8 cellular contexts compared by ENCODE assay signal in the genomic region with DNA sequence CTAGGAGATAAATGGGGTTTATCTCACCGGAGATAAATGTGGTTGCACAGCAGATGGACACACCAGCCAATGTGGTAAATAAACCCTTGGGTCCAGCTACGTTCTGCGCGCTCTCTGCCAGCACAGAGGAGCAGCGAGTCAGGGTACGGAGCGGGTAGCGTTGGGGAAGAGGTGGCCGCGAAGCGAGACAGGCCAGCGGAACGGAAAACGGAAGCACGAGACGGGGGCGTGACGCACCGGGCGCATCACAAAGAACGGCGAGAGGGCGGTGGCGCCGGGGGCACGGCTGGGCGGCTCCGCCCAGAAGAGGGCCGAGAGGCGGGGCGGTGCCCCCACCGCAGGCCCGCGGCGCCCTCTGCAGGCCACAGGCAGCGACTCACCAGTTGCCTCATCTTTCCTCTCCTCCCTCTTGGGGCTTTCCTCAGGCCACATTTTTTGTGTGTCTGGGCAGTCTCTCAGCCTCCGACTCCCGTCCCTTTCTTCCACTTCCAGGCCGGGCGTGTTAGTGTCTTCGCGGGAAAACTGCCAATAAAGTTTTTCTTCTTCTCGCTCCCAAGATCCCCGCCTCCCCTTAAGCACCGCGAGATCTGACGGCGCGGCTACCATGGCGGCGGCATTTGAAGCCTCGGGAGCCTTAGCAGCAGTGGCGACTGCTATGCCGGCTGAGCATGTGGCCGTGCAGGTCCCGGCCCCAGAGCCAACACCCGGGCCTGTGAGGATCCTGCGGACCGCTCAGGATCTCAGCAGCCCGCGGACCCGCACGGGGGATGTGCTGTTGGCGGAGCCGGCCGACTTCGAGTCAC. TPM values are rescaled to one million over a fixed set of nuclear protein-coding genes. Genes with fewer than 3 reads are reported as not detected.
DNase-seq lines count a peak whose midpoint lies in the region; ATAC-seq, FAIRE-seq and TF ChIP-seq lines count a peak whose summit lies in the region.

A gene with protein sequence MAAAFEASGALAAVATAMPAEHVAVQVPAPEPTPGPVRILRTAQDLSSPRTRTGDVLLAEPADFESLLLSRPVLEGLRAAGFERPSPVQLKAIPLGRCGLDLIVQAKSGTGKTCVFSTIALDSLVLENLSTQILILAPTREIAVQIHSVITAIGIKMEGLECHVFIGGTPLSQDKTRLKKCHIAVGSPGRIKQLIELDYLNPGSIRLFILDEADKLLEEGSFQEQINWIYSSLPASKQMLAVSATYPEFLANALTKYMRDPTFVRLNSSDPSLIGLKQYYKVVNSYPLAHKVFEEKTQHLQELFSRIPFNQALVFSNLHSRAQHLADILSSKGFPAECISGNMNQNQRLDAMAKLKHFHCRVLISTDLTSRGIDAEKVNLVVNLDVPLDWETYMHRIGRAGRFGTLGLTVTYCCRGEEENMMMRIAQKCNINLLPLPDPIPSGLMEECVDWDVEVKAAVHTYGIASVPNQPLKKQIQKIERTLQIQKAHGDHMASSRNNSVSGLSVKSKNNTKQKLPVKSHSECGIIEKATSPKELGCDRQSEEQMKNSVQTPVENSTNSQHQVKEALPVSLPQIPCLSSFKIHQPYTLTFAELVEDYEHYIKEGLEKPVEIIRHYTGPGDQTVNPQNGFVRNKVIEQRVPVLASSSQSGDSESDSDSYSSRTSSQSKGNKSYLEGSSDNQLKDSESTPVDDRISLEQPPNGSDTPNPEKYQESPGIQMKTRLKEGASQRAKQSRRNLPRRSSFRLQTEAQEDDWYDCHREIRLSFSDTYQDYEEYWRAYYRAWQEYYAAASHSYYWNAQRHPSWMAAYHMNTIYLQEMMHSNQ (plus strand): TSS at position 581 of the 803 bp plus-strand sequence. CDS start 24 bp downstream, at position 605.

- TF ChIP-seq CTCF in OCI-LY3 (IDR thresholded peaks at IDR 0.05; ENCODE audit: low read depth, low read length), result peak; percentile 90
- peak; percentile 82 to 83 for TF ChIP-seq CTCF in endothelial cell of umbilical vein (IDR thresholded peaks at IDR 0.05; ENCODE audit: extremely low read depth in 1 of 2, insufficient read depth in 1 of 2, low read depth in 1 of 2, low read length in 2 of 2)
- TF ChIP-seq CTCF in mucosa of descending colon (IDR thresholded peaks at IDR 0.05), result peak; percentile 84

- H4K20me1 ChIP-seq in OCI-LY3 (ENCODE audit: insufficient read depth, low read length) (no peaks in the 10 kb centered on the region), endothelial cell of umbilical vein (replicated peaks; ENCODE audit: control insufficient read depth, extremely low read depth, insufficient read depth, low read length) (no peaks in the 10 kb centered on the region)

- peak within 1 kb of the TSS; percentile 88 for H2AFZ ChIP-seq in OCI-LY3 (ENCODE audit: low read depth, low read length)
- H2AFZ ChIP-seq in endothelial cell of umbilical vein (ENCODE audit: low read depth, low read length), result peak within 1 kb of the TSS; percentile 68

- H3K27me3 ChIP-seq in OCI-LY3 (ENCODE audit: low read depth, low read length) (no peaks in the 10 kb centered on the region), endothelial cell of umbilical vein (ENCODE audit: control insufficient read depth in 2 of 2, insufficient read depth in 2 of 2, low read length in 2 of 2) (no peaks in the 10 kb centered on the region)

- dilution Hi-C loops in endothelial cell of umbilical vein (cut with MboI; ENCODE audit: extremely low pct_ligation_motif_present, low sequenced_read_pairs), result no loop called here

- H3K9me3 ChIP-seq in OCI-LY3 (ENCODE audit: insufficient read depth, low read length) (no peaks in the 10 kb centered on the region), endothelial cell of umbilical vein (replicated peaks; ENCODE audit: control insufficient read depth, insufficient read depth, low read length) (no peaks in the 10 kb centered on the region), mucosa of descending colon (no peaks in the 10 kb centered on the region)

- peak within 1 kb of the TSS; percentile 94 for H3K9ac ChIP-seq in OCI-LY3 (ENCODE audit: low read length)
- H3K9ac ChIP-seq in endothelial cell of umbilical vein (replicated peaks; ENCODE audit: extremely low read depth, insufficient read depth, low read length), result peak within 1 kb of the TSS; percentile 88

- H3K4me2 ChIP-seq in OCI-LY3 (ENCODE audit: low read length) (peak within 1 kb of the TSS; percentile 98), endothelial cell of umbilical vein (ENCODE audit: insufficient read depth, low read length) (peak within 1 kb of the TSS; percentile 97)

- FAIRE-seq in endothelial cell of umbilical vein (lab: Jason Lieb, UNC), result peak; percentile 87

- peaks cover 39% of the 10 kb centered on the region for H3K79me2 ChIP-seq in OCI-LY3 (ENCODE audit: low read length)
- peaks cover 35% of the 10 kb centered on the region for H3K79me2 ChIP-seq in endothelial cell of umbilical vein (ENCODE audit: control insufficient read depth, insufficient read depth, low read length)

- H3K4me1 ChIP-seq in OCI-LY3 (ENCODE audit: low read length) (peaks cover 12% of the 10 kb centered on the region), endothelial cell of umbilical vein (ENCODE audit: control insufficient read depth, extremely low read depth, insufficient read depth, low read length) (peaks cover 24% of the 10 kb centered on the region), mucosa of descending colon (ENCODE audit: low read depth) (peaks cover 25% of the 10 kb centered on the region)

- ATAC-seq in GM21526 (IDR thresholded peaks at IDR 0.05; ENCODE audit: low FRiP score, unreplicated experiment) (peak; percentile 84), mucosa of descending colon (peak; percentile 97)

- peaks cover 4% of the 10 kb centered on the region for H3K36me3 ChIP-seq in OCI-LY3 (replicated peaks; ENCODE audit: low read depth, low read length)
- peaks cover 0 to 6% of the 10 kb centered on the region in 2 experiments for H3K36me3 ChIP-seq in endothelial cell of umbilical vein (ENCODE audit: control insufficient read depth in 2 of 2, extremely low read depth in 1 of 2, insufficient read depth in 2 of 2, low read length in 2 of 2)
- no peaks in the 10 kb centered on the region for H3K36me3 ChIP-seq in mucosa of descending colon (ENCODE audit: low read depth)

- H3K9me1 ChIP-seq in endothelial cell of umbilical vein (replicated peaks; ENCODE audit: control insufficient read depth, extremely low read depth, insufficient read depth, low read length), result no peaks in the 10 kb centered on the region

- POLR2A ChIA-PET in endothelial cell of umbilical vein (lab: Charles Lee), result no interaction called here

- H3K4me3 ChIP-seq in OCI-LY3 (ENCODE audit: low read length) (peak within 1 kb of the TSS; percentile 98), endothelial cell of umbilical vein (replicated peaks in 1 of 3; ENCODE audit: insufficient read depth in 1 of 3, low read depth in 1 of 3, low read length in 3 of 3) (peak within 1 kb of the TSS; percentile 80 to 91 (median 82)), mucosa of descending colon (peak within 1 kb of the TSS; percentile 60)

- TF ChIP-seq POLR2A in endothelial cell of umbilical vein (IDR thresholded peaks at IDR 0.05; ENCODE audit: low read depth, low read length), result peak; percentile 95

- CTCF ChIA-PET in endothelial cell of umbilical vein (lab: Charles Lee), result interaction anchor here (0.9 to 4.4 kb wide), 11 partner anchors 10 to 274 kb away, joined by 3 to 45 read pairs (median 8); a partner anchor contains a TSS

- H3K27ac ChIP-seq in OCI-LY3 (ENCODE audit: low read length) (peak within 1 kb of the TSS; percentile 77), endothelial cell of umbilical vein (ENCODE audit: insufficient read depth, low read depth, low read length) (peak within 1 kb of the TSS; percentile 90)

- BruUV-seq in endothelial cell of umbilical vein (replicated peaks; lab: Mats Ljungman, UMichigan), result no TSS peak

- DNase-seq in DMS114 treated with DMSO at 0.1 percent for 48 hours (lab: John Stamatoyannopoulos, UW; ENCODE audit: unreplicated experiment) (peak; percentile 98), HuH-7.5 (ENCODE audit: low spot score) (peak; percentile 86), activated T-cell treated with anti-CD3 and anti-CD28 coated beads for 1 hour (ENCODE audit: low read depth) (peak; percentile 90), endothelial cell of umbilical vein (ENCODE audit: low read depth, low spot score) (peak; percentile 96), mucosa of descending colon (peak; percentile 95 to 96 (median 95))
- DNase-seq in stimulated activated CD8-positive, alpha-beta memory T cell treated with anti-CD3 and anti-CD28 coated beads, Interleukin-4, amount 100 ng/mL, for 24 hours (ENCODE audit: low read depth), result peak; percentile 86

- intact Hi-C loops in endothelial cell of umbilical vein (cut with micrococcal nuclease), result loop anchor here (1.0 to 2.0 kb wide), 7 partner anchors 15 to 306 kb away; a partner anchor contains a TSS
- intact Hi-C loops in mucosa of descending colon (cut with DNase I, micrococcal nuclease), result no loop called here

TF ChIP-seq in endothelial cell of umbilical vein, 7 proteins besides CTCF, POLR2A, EP300 and RAD21:
- TF ChIP-seq JUN (IDR thresholded peaks at IDR 0.05; ENCODE audit: borderline replicate concordance, insufficient read depth, insufficient read length, low read depth) (no peak), FOS (IDR thresholded peaks at IDR 0.05; ENCODE audit: borderline replicate concordance, insufficient read depth, low read length) (peak; percentile 3), POLR2AphosphoS5 (IDR thresholded peaks at IDR 0.05; ENCODE audit: insufficient read depth, low read depth, low read length) (peak; percentile 97)
- TF ChIP-seq, protein P1, sequence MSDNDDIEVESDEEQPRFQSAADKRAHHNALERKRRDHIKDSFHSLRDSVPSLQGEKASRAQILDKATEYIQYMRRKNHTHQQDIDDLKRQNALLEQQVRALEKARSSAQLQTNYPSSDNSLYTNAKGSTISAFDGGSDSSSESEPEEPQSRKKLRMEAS (IDR thresholded peaks at IDR 0.05; ENCODE audit: insufficient read depth, insufficient read length), result peak; percentile 82

RNA-seq across cellular contexts. Expression of the gene that starts here (rescaled TPM):
- total RNA-seq in endothelial cell of umbilical vein, result 14.5 and 15.9 TPM in 2 replicates
- polyA plus RNA-seq in endothelial cell of umbilical vein, result 3.3 and 4.1 TPM in 2 replicates
- 5.1 and 5.4 TPM in 2 replicates for polyA plus RNA-seq in endothelial cell of umbilical vein (2011; cell fraction: cytosol; rRNA removed)
- 12.5 and 14.1 TPM in 2 replicates for polyA plus RNA-seq in endothelial cell of umbilical vein (2011; cell fraction: nucleus; rRNA removed)
- 9.2 and 13.2 TPM in 2 replicates for polyA plus RNA-seq in endothelial cell of umbilical vein (2012)
- polyA minus RNA-seq in endothelial cell of umbilical vein, result 7.3 and 11.5 TPM in 2 replicates
- 19.7 TPM for polyA minus RNA-seq in endothelial cell of umbilical vein (2011; cell fraction: cytosol; rRNA and poly(A)+ RNA removed)
- polyA minus RNA-seq in endothelial cell of umbilical vein (2011; cell fraction: nucleus; rRNA and poly(A)+ RNA removed), result 7.5 and 10.3 TPM in 2 replicates
- 10 to 100 TPM in 1 of 3 donors, 1 to 10 TPM in 2; 7.7 to 12.4 (median 8.6) TPM for total RNA-seq in mucosa of descending colon

Comparison
In these comparisons a context has a peak if more than half of its experiments do, and no peak if none do; other contexts are left out.
1. Peak in every context shown above with its lines: DNase-seq, ATAC-seq, H3K4me3 ChIP-seq and H3K27ac ChIP-seq.